ENCODE assay signal across 18 cellular contexts in genomic region chr7:105779856-105780815, GRCh38.
DNase-seq lines count a peak whose midpoint lies in the region; ATAC-seq and TF ChIP-seq lines count a peak whose summit lies in the region.
"Had no signal": no experiment of that assay in that cellular context is flagged by ENCODE, and none has a peak within 500 bp of the region (broad histone marks: within the 10 kb centered on the region; RNA-seq: fewer than 3 reads in every experiment).

No MANE protein-coding gene starts in this region.

- peak overlapping the region in 2 of 4 donors; percentile 31 to 36 for H3K27ac ChIP-seq in gastroesophageal sphincter
- H3K27ac ChIP-seq: uterus had no signal

- H3K4me1 ChIP-seq in gastroesophageal sphincter, result peaks cover 0 to 35% (median 3%) of the 10 kb centered on the region in 3 donors
- H3K4me1 ChIP-seq: uterus had no signal

- no peaks in the 10 kb centered on the region for H3K36me3 ChIP-seq in gastroesophageal sphincter
- H3K36me3 ChIP-seq: uterus had no signal

- WGBS in gastroesophageal sphincter (ENCODE audit: low coverage in 1 of 2), 2 donors, result 41 to 70% methylated on average over 3 to 4 of the region's 4 CpGs

- H3K4me3 ChIP-seq in gastroesophageal sphincter, result no peak overlapping the region
- H3K4me3 ChIP-seq: uterus had no signal

- DNase-seq in D341Med (ENCODE audit: low spot score), result peak; percentile 78
- DNase-seq in NCI-H1694 (lab: John Stamatoyannopoulos, UW), result peak; percentile 81
- peak; percentile 71 for DNase-seq in NCI-H82 treated with DMSO at 0.1 percent for 48 hours (lab: John Stamatoyannopoulos, UW; ENCODE audit: unreplicated experiment)
- no peak for DNase-seq in stimulated activated CD4-positive, alpha-beta T cell treated with anti-CD3 and anti-CD28 coated beads, Interleukin-2, amount 100 ng/mL, for 48 hours
- no peak for DNase-seq in midbrain (lab: John Stamatoyannopoulos, UW)
- DNase-seq in glomerular visceral epithelial cell (ENCODE audit: extremely low spot score), result no peak
- DNase-seq: activated CD4-positive, alpha-beta T cell treated with anti-CD3 and anti-CD28 coated beads, Interleukin-2, amount 10 ng/mL, durations not matched to agents 24 days and 14 days; effector CD8-positive, alpha-beta T cell; foreskin melanocyte; GOT3; hippocampal formation; islet precursor cell; NCI-H1092; T-helper 2 cell; uterus had no signal

- TF ChIP-seq POLR2A in gastroesophageal sphincter (IDR thresholded peaks at IDR 0.05), result no peak

- no peaks in the 10 kb centered on the region for H3K9me3 ChIP-seq in gastroesophageal sphincter
- H3K9me3 ChIP-seq: uterus had no signal

- no peak for TF ChIP-seq CTCF in gastroesophageal sphincter (IDR thresholded peaks at IDR 0.05)

- H3K27me3 ChIP-seq in gastroesophageal sphincter, result no peaks in the 10 kb centered on the region
- H3K27me3 ChIP-seq: uterus had no signal

- peak; percentile 41 for ATAC-seq in gastroesophageal sphincter
- ATAC-seq: activated naive CD4-positive, alpha-beta T cell treated with anti-CD3 and anti-CD28 coated beads, Interleukin-2, amount 50 U/mL, for 72 hours; stimulated activated effector memory CD8-positive, alpha-beta T cell treated with anti-CD3 and anti-CD28 coated beads, Interleukin-12 subunit alpha, Interleukin-12 subunit beta, amount 100 ng/mL, for 72 hours had no signal

- no peak for TF ChIP-seq EP300 in gastroesophageal sphincter (IDR thresholded peaks at IDR 0.05)

Comparison
In these comparisons a context has a peak if more than half of its experiments do, and no peak if none do; other contexts are left out.
1. DNase-seq: peak in D341Med (single experiment), NCI-H1694 (single experiment) and NCI-H82 treated with DMSO at 0.1 percent for 48 hours (single experiment); none in stimulated activated CD4-positive, alpha-beta T cell treated with anti-CD3 and anti-CD28 coated beads, Interleukin-2, amount 100 ng/mL, for 48 hours (0 of 2), midbrain (single experiment) and glomerular visceral epithelial cell (single experiment).